Comparison of ENCODE assay signal across 8 cellular contexts in the genomic region with DNA sequence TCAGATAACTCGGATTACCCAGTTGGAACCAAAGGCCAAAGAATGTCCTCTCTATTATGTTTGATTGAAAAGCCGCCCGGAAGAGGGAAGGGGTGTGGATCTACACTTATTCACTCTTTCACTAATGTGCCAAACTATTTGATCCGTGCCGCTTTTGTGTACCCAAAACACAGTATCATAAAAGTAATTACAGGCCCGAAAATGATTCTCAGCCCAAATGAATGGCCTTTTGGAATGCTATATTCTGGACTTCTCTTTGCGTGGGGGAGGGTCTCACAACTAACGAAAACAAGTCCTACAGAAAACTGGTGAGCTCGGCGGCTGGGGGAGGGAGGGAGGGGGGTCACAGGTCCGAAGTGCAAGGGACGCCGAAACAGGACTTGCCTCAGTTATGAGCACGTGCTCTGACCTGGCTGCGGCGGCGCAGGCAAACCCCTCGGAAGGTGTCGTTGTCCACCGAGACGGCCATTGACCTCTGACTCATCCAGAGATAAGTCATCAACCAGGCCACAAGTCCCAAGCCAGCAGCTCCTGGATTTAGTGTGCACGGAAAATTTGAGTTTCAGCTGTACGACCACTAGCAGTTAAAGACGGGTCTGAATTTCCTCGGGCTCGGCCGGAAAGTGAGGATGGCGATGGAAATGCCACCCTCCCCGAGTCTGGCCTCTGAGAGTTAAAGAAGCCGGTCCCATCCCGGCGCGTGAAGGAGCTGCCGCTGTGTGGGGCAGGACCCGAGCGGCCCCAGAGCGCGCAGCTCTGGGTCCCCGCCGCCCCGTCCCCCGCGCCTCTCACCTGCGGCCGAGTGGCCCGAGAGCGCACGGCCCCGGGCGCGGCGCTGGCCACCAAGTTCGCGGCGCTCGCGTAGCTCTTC. TPM values are rescaled to one million over a fixed set of nuclear protein-coding genes. Genes with fewer than 3 reads are reported as not detected.
DNase-seq lines count a peak whose midpoint lies in the region; ATAC-seq, FAIRE-seq and TF ChIP-seq lines count a peak whose summit lies in the region.

No MANE protein-coding gene starts in this region.

- H3K9me3 ChIP-seq in muscle layer of duodenum (ENCODE audit: control insufficient read depth in 1 of 2, low read length in 2 of 2): no peaks in the 10 kb centered on the region
- no peaks in the 10 kb centered on the region for H3K9me3 ChIP-seq in upper lobe of right lung

- peak; percentile 69 for ATAC-seq in upper lobe of right lung
- ATAC-seq in GM18861 (IDR thresholded peaks at IDR 0.05; ENCODE audit: unreplicated experiment): no peak

- H3K4me1 ChIP-seq in muscle layer of duodenum (ENCODE audit: control insufficient read depth in 1 of 2, insufficient read depth in 2 of 2, low read length in 2 of 2): peaks cover 0 to 18% of the 10 kb centered on the region in 2 donors
- peaks cover 17% of the 10 kb centered on the region for H3K4me1 ChIP-seq in upper lobe of right lung

- DNase-seq in A172 (ENCODE audit: low spot score) (peak; percentile 74), H54 (ENCODE audit: insufficient read length, low spot score) (peak; percentile 32), fibroblast of mammary gland (ENCODE audit: low read depth) (peak; percentile 77), upper lobe of right lung (peak; percentile 71), NCI-H146 (lab: John Stamatoyannopoulos, UW) (no peak)

- TF ChIP-seq CTCF in VCaP (conservative IDR thresholded peaks at IDR 0.05): no peak
- TF ChIP-seq CTCF in fibroblast of mammary gland (conservative IDR thresholded peaks at IDR 0.05; ENCODE audit: control insufficient read depth, insufficient read depth, low read depth, low read length): no peak
- no peak for TF ChIP-seq CTCF in upper lobe of right lung (IDR thresholded peaks at IDR 0.05)

- H3K27me3 ChIP-seq in muscle layer of duodenum (ENCODE audit: low read depth, low read length): no peaks in the 10 kb centered on the region
- no peaks in the 10 kb centered on the region for H3K27me3 ChIP-seq in upper lobe of right lung

- FAIRE-seq in H54 (lab: Jason Lieb, UNC): peak; percentile 23

- peak overlapping the region; percentile 94 for H3K27ac ChIP-seq in VCaP
- H3K27ac ChIP-seq in muscle layer of duodenum (ENCODE audit: low read length): peak overlapping the region; percentile 87
- peak overlapping the region; percentile 86 for H3K27ac ChIP-seq in upper lobe of right lung

- H3K4me3 ChIP-seq in fibroblast of mammary gland (ENCODE audit: control insufficient read depth, low read depth, low read length) (peak overlapping the region; percentile 73), muscle layer of duodenum (ENCODE audit: low read depth in 1 of 2, low read length in 2 of 2) (peak overlapping the region; percentile 75 to 80), upper lobe of right lung (peak overlapping the region; percentile 68)

- H3K36me3 ChIP-seq in muscle layer of duodenum (ENCODE audit: control insufficient read depth in 1 of 2, insufficient read depth in 2 of 2, low read length in 2 of 2): no peaks in the 10 kb centered on the region
- no peaks in the 10 kb centered on the region for H3K36me3 ChIP-seq in upper lobe of right lung

- intact Hi-C loops in upper lobe of right lung (cut with DNase I): no loop called here

- TF ChIP-seq POLR2A in H54 (IDR thresholded peaks at IDR 0.05; ENCODE audit: low read depth, low read length): no peak

RNA-seq across cellular contexts. Expression of gene SH3D19, which starts 0.7 kb away (rescaled TPM):
- 18.4 and 22.9 TPM in 2 replicates for total RNA-seq in A172 (2014; rRNA removed; shearing (Covaris generic))
- total RNA-seq in upper lobe of right lung: 125 TPM

RNA-seq across cellular contexts. Expression of gene PRSS48, which starts 47.7 kb away (rescaled TPM):
- total RNA-seq in A172 (2014; rRNA removed; shearing (Covaris generic)): not detected in 2 replicates
- not detected for total RNA-seq in upper lobe of right lung
